In the genomic region with DNA sequence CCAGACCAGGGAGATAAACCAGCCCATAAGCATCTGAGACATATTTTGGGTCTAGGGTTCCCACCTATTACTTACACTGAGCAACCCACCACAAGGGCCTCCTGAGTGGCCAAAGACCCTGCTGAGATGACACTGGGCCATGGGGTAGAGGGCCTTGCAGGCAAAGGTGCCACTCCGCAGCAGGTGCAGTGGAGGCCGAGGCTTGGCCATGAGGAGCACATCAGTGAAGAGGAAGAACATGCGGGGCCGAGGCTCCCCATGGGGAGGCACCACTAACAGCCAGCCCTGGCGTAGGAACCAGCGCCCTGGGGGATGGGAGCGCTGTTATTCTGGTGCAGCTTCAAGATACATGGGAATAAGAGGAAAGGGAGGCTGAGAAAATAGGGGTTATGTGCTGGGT, we compare ENCODE assay signal across 8 cellular contexts. TPM values are rescaled to one million over a fixed set of nuclear protein-coding genes. Genes with fewer than 3 reads are reported as not detected.
DNase-seq lines count a peak whose midpoint lies in the region; TF ChIP-seq lines count a peak whose summit lies in the region.
"Had no signal": no experiment of that assay in that cellular context is flagged by ENCODE, and none has a peak within 500 bp of the region (broad histone marks: within the 10 kb centered on the region; RNA-seq: fewer than 3 reads in every experiment).

No MANE protein-coding gene starts in this region.

- H4K20me1 ChIP-seq in Karpas-422 (ENCODE audit: insufficient read depth, low read depth, low read length): no peaks in the 10 kb centered on the region

- intact Hi-C loops in Caco-2 (cut with micrococcal nuclease; ENCODE audit: unreplicated experiment): no loop called here
- intact Hi-C loops in colonic mucosa (cut with DNase I): loop anchor here (5.0 kb wide), 1 partner anchor 70 kb away; a partner anchor contains a TSS

- H3K36me3 ChIP-seq in Caco-2 (ENCODE audit: control insufficient read depth, insufficient read depth, low read length) (no peaks in the 10 kb centered on the region), Karpas-422 (ENCODE audit: insufficient read depth, low read length) (peaks cover 14% of the 10 kb centered on the region; the same call in 1 of the 2 replicates), colonic mucosa (no peaks in the 10 kb centered on the region), rectal smooth muscle tissue (ENCODE audit: control insufficient read depth, insufficient read depth, low read length) (no peaks in the 10 kb centered on the region)

- H3K27me3 ChIP-seq in Caco-2 (replicated peaks; ENCODE audit: control insufficient read depth, insufficient read depth, low read length): no peaks in the 10 kb centered on the region
- H3K27me3 ChIP-seq in Karpas-422 (ENCODE audit: low read length): no peaks in the 10 kb centered on the region
- H3K27me3 ChIP-seq in colonic mucosa: no peaks in the 10 kb centered on the region
- no peaks in the 10 kb centered on the region for H3K27me3 ChIP-seq in rectal smooth muscle tissue (ENCODE audit: control insufficient read depth, insufficient read depth, low read length)

- no TSS peak for BruUV-seq in Caco-2 (replicated peaks; lab: Mats Ljungman, UMichigan)

- H3K27ac ChIP-seq in Karpas-422 (ENCODE audit: low read length) (0 out of 2 replicates have a peak overlapping the region, but pooled peaks have one; percentile 14), colonic mucosa (peak overlapping the region; percentile 81), rectal smooth muscle tissue (ENCODE audit: low read depth, low read length) (peak overlapping the region; percentile 99)

- H3K4me3 ChIP-seq in Caco-2 (ENCODE audit: low read depth, low read length): no peak overlapping the region
- H3K4me3 ChIP-seq in Karpas-422 (ENCODE audit: low read length): peak overlapping the region; percentile 91; the same call in 1 of the 2 replicates
- H3K4me3 ChIP-seq in colonic mucosa: no peak overlapping the region
- no peak overlapping the region for H3K4me3 ChIP-seq in rectal smooth muscle tissue (ENCODE audit: low read length)

- H3K27ac Mint-ChIP-seq in Caco-2 (ENCODE audit: unreplicated experiment): no peak overlapping the region

- H3K36me3 Mint-ChIP-seq in Caco-2 (ENCODE audit: insufficient read depth, unreplicated experiment): peaks cover 56% of the 10 kb centered on the region

- peak overlapping the region; percentile 83 for H3K4me3 Mint-ChIP-seq in Caco-2 (ENCODE audit: unreplicated experiment)

- TF ChIP-seq CTCF in Caco-2 (IDR thresholded peaks at IDR 0.05; ENCODE audit: insufficient read depth in 1 of 2, low read depth in 1 of 2, low read length in 1 of 2, severe bottlenecking in 1 of 2, unreplicated experiment in 1 of 2) (no peak), colonic mucosa (IDR thresholded peaks at IDR 0.05) (no peak)

- DNase-seq in Caco-2 (no peak), Karpas-422 (no peak), colonic mucosa (no peak), hippocampal formation (lab: John Stamatoyannopoulos, UW) (no peak), activated gamma-delta T cell (lab: John Stamatoyannopoulos, UW) (no peak), HuH-7 (ENCODE audit: low spot score) (no peak)
- DNase-seq: left colon had no signal

- H3K4me2 ChIP-seq in Karpas-422 (ENCODE audit: low read depth, low read length, poor library complexity, severe bottlenecking): peak overlapping the region; percentile 80

- H3K9me3 ChIP-seq in Caco-2: no peaks in the 10 kb centered on the region
- H3K9me3 ChIP-seq in Karpas-422 (ENCODE audit: low read length): no peaks in the 10 kb centered on the region
- no peaks in the 10 kb centered on the region for H3K9me3 ChIP-seq in colonic mucosa

- H2AFZ ChIP-seq in Karpas-422 (ENCODE audit: low read length): no peak overlapping the region

- H3K9me3 Mint-ChIP-seq in Caco-2 (ENCODE audit: unreplicated experiment): peaks cover 4% of the 10 kb centered on the region

- peaks cover 32% of the 10 kb centered on the region for H3K79me2 ChIP-seq in Karpas-422 (ENCODE audit: low read length)

- peaks cover 18% of the 10 kb centered on the region for H3K4me1 Mint-ChIP-seq in Caco-2 (ENCODE audit: low read depth, unreplicated experiment)

- POLR2A ChIA-PET in Caco-2 (lab: Charles Lee): no interaction called here

- H3K4me1 ChIP-seq in Caco-2 (peaks cover 9% of the 10 kb centered on the region), Karpas-422 (ENCODE audit: low read length) (peaks cover 73% of the 10 kb centered on the region), colonic mucosa (peaks cover 24% of the 10 kb centered on the region), rectal smooth muscle tissue (ENCODE audit: control insufficient read depth, insufficient read depth, low read length) (peaks cover 21% of the 10 kb centered on the region)

- CTCF ChIA-PET in Caco-2 (lab: Charles Lee): interaction anchor here (2.3 kb wide), 1 partner anchor 29 kb away, joined by 19 read pairs; a partner anchor contains a TSS

- peaks cover 3% of the 10 kb centered on the region for H3K27me3 Mint-ChIP-seq in Caco-2 (ENCODE audit: insufficient read depth, unreplicated experiment)

- H3K9ac ChIP-seq in Karpas-422 (ENCODE audit: low read length) (peak overlapping the region; percentile 36; the same call in 1 of the 2 replicates), colonic mucosa (ENCODE audit: low read depth in 2 of 2, low read length in 2 of 2) (no peak overlapping the region), rectal smooth muscle tissue (ENCODE audit: low read length) (no peak overlapping the region)

- no peaks in the 10 kb centered on the region for H3K9me2 ChIP-seq in Karpas-422 (replicated peaks; ENCODE audit: insufficient read depth, low read length)

RNA-seq across cellular contexts. Expression of a gene that starts 2.6 kb away (rescaled TPM):
- total RNA-seq in Caco-2 (2022): 31.4 and 32.8 TPM in 2 replicates
- total RNA-seq in Karpas-422 (2014; rRNA removed; shearing (Covaris generic); ENCODE audit: low replicate concordance): 15.3 and 16.0 TPM in 2 replicates
- total RNA-seq in colonic mucosa: 10 to 100 TPM in 1 of 2 donors, 1 to 10 TPM in 1; 7.3 to 34.0 TPM

RNA-seq across cellular contexts. Expression of a gene that starts 4.3 kb away (rescaled TPM):
- total RNA-seq in Caco-2 (2022) (11.8 and 12.1 TPM in 2 replicates), colonic mucosa (10 to 100 TPM; 19.4 to 38.3 TPM)
- total RNA-seq in Karpas-422 (2014; rRNA removed; shearing (Covaris generic); ENCODE audit: low replicate concordance): 13.2 and 24.0 TPM in 2 replicates

RNA-seq across cellular contexts. Expression of a gene that starts 4.6 kb away (rescaled TPM):
- total RNA-seq in Caco-2 (2022) (10,161 and 10,726 TPM in 2 replicates), colonic mucosa (over 10,000 TPM; 17,917 to 26,785 TPM)
- 23,349 and 56,129 TPM in 2 replicates for total RNA-seq in Karpas-422 (2014; rRNA removed; shearing (Covaris generic); ENCODE audit: low replicate concordance)

RNA-seq across cellular contexts. Expression of a gene that starts 11.3 kb away (rescaled TPM):
- total RNA-seq in Caco-2 (2022) (not detected in 2 replicates), colonic mucosa (1 to 10 TPM; 1.8 to 5.9 TPM)
- total RNA-seq in Karpas-422 (2014; rRNA removed; shearing (Covaris generic); ENCODE audit: low replicate concordance): 26.8 and 35.2 TPM in 2 replicates

RNA-seq across cellular contexts. Expression of a gene that starts 11.7 kb away (rescaled TPM):
- not detected in 2 replicates for total RNA-seq in Caco-2 (2022)
- total RNA-seq in Karpas-422 (2014; rRNA removed; shearing (Covaris generic); ENCODE audit: low replicate concordance): 97.6 and 117 TPM in 2 replicates
- 1 to 10 TPM in 1 of 2 donors, under 1 TPM in 1; 0.67 to 1.0 TPM for total RNA-seq in colonic mucosa

Comparison
In these comparisons a context has a peak if more than half of its experiments do, and no peak if none do; other contexts are left out.
1. H3K27ac ChIP-seq: peak in every context shown above with its lines; median percentile 99 in rectal smooth muscle tissue; 81 in colonic mucosa; 14 in Karpas-422.